ENCODE assay signal across 13 cellular contexts in the genomic region with DNA sequence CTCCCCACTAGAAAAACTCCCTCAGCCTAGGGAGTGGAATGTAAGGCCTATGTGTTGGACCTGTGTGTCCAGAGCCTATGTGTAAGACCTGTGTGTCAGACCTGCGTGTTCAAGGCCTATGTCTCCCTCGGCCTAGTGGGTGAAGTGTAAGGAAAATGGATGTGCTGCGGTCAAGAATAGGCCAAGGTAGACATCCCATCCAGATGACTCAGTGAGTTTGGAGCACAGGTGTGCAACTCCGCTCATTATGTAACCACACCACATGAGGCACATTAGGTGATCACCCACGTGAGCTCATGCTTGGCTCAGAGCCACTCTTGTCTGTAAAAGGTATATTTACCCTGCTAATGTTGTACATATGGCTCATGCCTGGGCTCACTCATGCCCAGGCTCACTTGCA.
DNase-seq lines count a peak whose midpoint lies in the region; ATAC-seq and TF ChIP-seq lines count a peak whose summit lies in the region.
"Had no signal": no experiment of that assay in that cellular context is flagged by ENCODE, and none has a peak within 500 bp of the region (broad histone marks: within the 10 kb centered on the region; RNA-seq: fewer than 3 reads in every experiment).

No MANE protein-coding gene starts in this region.

- peak; percentile 25 for ATAC-seq in stimulated activated effector memory CD8-positive, alpha-beta T cell treated with anti-CD3 and anti-CD28 coated beads, Interleukin-12 subunit alpha, Interleukin-12 subunit beta, amount 100 ng/mL, for 72 hours

- H3K9me3 ChIP-seq in breast epithelium: peaks cover 0 to 14% of the 10 kb centered on the region in 2 donors
- H3K9me3 ChIP-seq: BE2C had no signal

- H3K36me3 Mint-ChIP-seq in MCF 10A (ENCODE audit: insufficient read depth, unreplicated experiment) (no peaks in the 10 kb centered on the region), mesothelial cell of epicardium (no peaks in the 10 kb centered on the region)
- no peaks in the 10 kb centered on the region for H3K36me3 Mint-ChIP-seq in stimulated activated effector memory CD8-positive, alpha-beta T cell treated with anti-CD3 and anti-CD28 coated beads, Interleukin-12 subunit alpha, Interleukin-12 subunit beta, amount 100 ng/mL, for 72 hours
- H3K36me3 Mint-ChIP-seq: CD4-positive, alpha-beta memory T cell had no signal

- no peaks in the 10 kb centered on the region for H3K4me1 ChIP-seq in breast epithelium
- H3K4me1 ChIP-seq: BE2C had no signal

- intact Hi-C loops in MCF 10A (cut with micrococcal nuclease) (no loop called here), breast epithelium (cut with DNase I; ENCODE audit: low total_unique reads) (no loop called here)

- no peak for TF ChIP-seq POLR2A in breast epithelium (IDR thresholded peaks at IDR 0.05)

- H3K4me1 Mint-ChIP-seq in MCF 10A (ENCODE audit: insufficient read depth, unreplicated experiment): peaks cover 3% of the 10 kb centered on the region
- no peaks in the 10 kb centered on the region for H3K4me1 Mint-ChIP-seq in stimulated activated effector memory CD8-positive, alpha-beta T cell treated with anti-CD3 and anti-CD28 coated beads, Interleukin-12 subunit alpha, Interleukin-12 subunit beta, amount 100 ng/mL, for 72 hours
- peaks cover 11% of the 10 kb centered on the region for H3K4me1 Mint-ChIP-seq in mesothelial cell of epicardium

- H3K4me3 ChIP-seq in breast epithelium: no peak overlapping the region

- H3K27me3 Mint-ChIP-seq in MCF 10A (ENCODE audit: insufficient read depth, unreplicated experiment): peaks cover 7% of the 10 kb centered on the region
- H3K27me3 Mint-ChIP-seq in mesothelial cell of epicardium (ENCODE audit: low read depth): no peaks in the 10 kb centered on the region

- TF ChIP-seq CTCF in MCF 10A (IDR thresholded peaks at IDR 0.05; ENCODE audit: unreplicated experiment) (no peak), breast epithelium (IDR thresholded peaks at IDR 0.05) (no peak), RWPE1 (conservative IDR thresholded peaks at IDR 0.05; ENCODE audit: low read depth) (no peak), mesothelial cell of epicardium (IDR thresholded peaks at IDR 0.05; ENCODE audit: unreplicated experiment) (no peak)

- no TSS peak for BruUV-seq in MCF 10A (replicated peaks; lab: Mats Ljungman, UMichigan)

- H3K9me3 Mint-ChIP-seq in MCF 10A (ENCODE audit: unreplicated experiment): no peaks in the 10 kb centered on the region
- no peaks in the 10 kb centered on the region for H3K9me3 Mint-ChIP-seq in stimulated activated effector memory CD8-positive, alpha-beta T cell treated with anti-CD3 and anti-CD28 coated beads, Interleukin-12 subunit alpha, Interleukin-12 subunit beta, amount 100 ng/mL, for 72 hours
- H3K9me3 Mint-ChIP-seq in mesothelial cell of epicardium: peaks cover 26% of the 10 kb centered on the region

- DNase-seq in MCF 10A (ENCODE audit: unreplicated experiment): peak; percentile 68
- DNase-seq in breast epithelium (ENCODE audit: low spot score in 2 of 2): no peak
- DNase-seq in RPMI8226: peak; percentile 47
- DNase-seq in epithelial cell of prostate (ENCODE audit: low read depth, low spot score): peak; percentile 20
- DNase-seq in stimulated activated effector memory CD8-positive, alpha-beta T cell treated with anti-CD3 and anti-CD28 coated beads, Interleukin-12 subunit alpha, Interleukin-12 subunit beta, amount 100 ng/mL, for 72 hours (ENCODE audit: low spot score in 2 of 2): no peak
- no peak for DNase-seq in RWPE1 (ENCODE audit: low spot score)
- DNase-seq in mesothelial cell of epicardium (ENCODE audit: low spot score in 2 of 2, unreplicated experiment in 2 of 2): no peak
- DNase-seq: BE2C; CD4-positive, alpha-beta memory T cell; GF-D8; GOT3; H9 had no signal

- H3K27ac Mint-ChIP-seq in MCF 10A (ENCODE audit: low read depth, unreplicated experiment) (no peak overlapping the region), mesothelial cell of epicardium (no peak overlapping the region)
- H3K27ac Mint-ChIP-seq in stimulated activated effector memory CD8-positive, alpha-beta T cell treated with anti-CD3 and anti-CD28 coated beads, Interleukin-12 subunit alpha, Interleukin-12 subunit beta, amount 100 ng/mL, for 72 hours: no peak overlapping the region
- H3K27ac Mint-ChIP-seq: CD4-positive, alpha-beta memory T cell; H9 had no signal

- POLR2A ChIA-PET in MCF 10A (lab: Yijun Ruan, JAX) (no interaction called here), RWPE1 (lab: Yijun Ruan, JAX; ENCODE audit: low non-redundant PET) (no interaction called here)

- H3K27ac ChIP-seq in breast epithelium (no peak overlapping the region), epithelial cell of prostate (no peak overlapping the region), RWPE1 (no peak overlapping the region)
- H3K27ac ChIP-seq: C4-2B had no signal

- no peaks in the 10 kb centered on the region for H3K36me3 ChIP-seq in breast epithelium
- H3K36me3 ChIP-seq: BE2C had no signal

- no peaks in the 10 kb centered on the region for H3K27me3 ChIP-seq in breast epithelium
- H3K27me3 ChIP-seq: BE2C had no signal

- CTCF ChIA-PET in MCF 10A (lab: Yijun Ruan, JAX): interaction anchor here (1.3 kb wide), 1 partner anchor 21 kb away, joined by 3 read pairs; no protein-coding TSS in a partner anchor
- CTCF ChIA-PET in RWPE1 (lab: Yijun Ruan, JAX): no interaction called here

- H3K4me3 Mint-ChIP-seq in MCF 10A (ENCODE audit: unreplicated experiment) (no peak overlapping the region), mesothelial cell of epicardium (no peak overlapping the region)
- no peak overlapping the region for H3K4me3 Mint-ChIP-seq in stimulated activated effector memory CD8-positive, alpha-beta T cell treated with anti-CD3 and anti-CD28 coated beads, Interleukin-12 subunit alpha, Interleukin-12 subunit beta, amount 100 ng/mL, for 72 hours
- H3K4me3 Mint-ChIP-seq: CD4-positive, alpha-beta memory T cell; H9 had no signal

Comparison
In these comparisons a context has a peak if more than half of its experiments do, and no peak if none do; other contexts are left out.
1. DNase-seq: peak in MCF 10A (single experiment), RPMI8226 (single experiment) and epithelial cell of prostate (single experiment); none in breast epithelium (0 of 2), stimulated activated effector memory CD8-positive, alpha-beta T cell treated with anti-CD3 and anti-CD28 coated beads, Interleukin-12 subunit alpha, Interleukin-12 subunit beta, amount 100 ng/mL, for 72 hours (0 of 2), RWPE1 (single experiment) and mesothelial cell of epicardium (0 of 2).